1 cellular context compared by ENCODE assay signal in genomic region chr6:32195902-32196681, GRCh38.
TF ChIP-seq lines count a peak whose summit lies in the region.

No MANE protein-coding gene starts in this region.

TF ChIP-seq in HepG2, 621 proteins besides CTCF, POLR2A, EP300 and RAD21 (continued from another document and continues in another):
- TF ChIP-seq FOXO4 (CRISPR knock-in tag; conservative IDR thresholded peaks at IDR 0.05) = 0 out of 2 replicates have a peak, but pooled peaks have one; percentile 85
- peak; percentile 70; the same call in 1 of the 2 replicates for TF ChIP-seq ESRRA (CRISPR knock-in tag; IDR thresholded peaks at IDR 0.05; ENCODE audit: low read depth)
- TF ChIP-seq FOXA1 (IDR thresholded peaks at IDR 0.05) = no peak
- no peak for TF ChIP-seq FOXA1 (CRISPR knock-in tag; IDR thresholded peaks at IDR 0.05)
- TF ChIP-seq ZBTB2 (CRISPR knock-in tag; IDR thresholded peaks at IDR 0.05; ENCODE audit: low read depth) = peak; percentile 47
- no peak for TF ChIP-seq ZNF441 (CRISPR knock-in tag; IDR thresholded peaks at IDR 0.05; ENCODE audit: borderline replicate concordance)
- no peak for TF ChIP-seq MBNL3 (CRISPR knock-in tag; conservative IDR thresholded peaks at IDR 0.05)
- TF ChIP-seq ZNF878 (CRISPR knock-in tag; IDR thresholded peaks at IDR 0.05) = peak; percentile 91; the same call in 1 of the 2 replicates
- TF ChIP-seq RBAK (CRISPR knock-in tag; IDR thresholded peaks at IDR 0.05) = no peak
- no peak; the same call in 1 of the 2 replicates for TF ChIP-seq NCOR1 (IDR thresholded peaks at IDR 0.05; ENCODE audit: borderline replicate concordance, low read length)
- TF ChIP-seq PHB2 (IDR thresholded peaks at IDR 0.05; ENCODE audit: partially characterized antibody) = no peak
- TF ChIP-seq SMC3 (IDR thresholded peaks at IDR 0.05; ENCODE audit: low read length) = no peak
- no peak for TF ChIP-seq EHMT2 (IDR thresholded peaks at IDR 0.05; ENCODE audit: borderline replicate concordance, low read depth, low read length)
- 0 out of 2 replicates have a peak, but pooled peaks have one; percentile 4 for TF ChIP-seq FOSL1 (CRISPR knock-in tag; IDR thresholded peaks at IDR 0.05; ENCODE audit: borderline replicate concordance)
- no peak for TF ChIP-seq NR3C1 (CRISPR knock-in tag; IDR thresholded peaks at IDR 0.05)
- no peak for TF ChIP-seq DMTF1 (CRISPR knock-in tag; IDR thresholded peaks at IDR 0.05)
- peak; percentile 91 for TF ChIP-seq ZNF281 (CRISPR knock-in tag; IDR thresholded peaks at IDR 0.05; ENCODE audit: borderline replicate concordance)
- no peak; the same call in 1 of the 2 replicates for TF ChIP-seq CBFB (CRISPR knock-in tag; IDR thresholded peaks at IDR 0.05)
- TF ChIP-seq CEBPZ (IDR thresholded peaks at IDR 0.05; ENCODE audit: low read length) = no peak
- TF ChIP-seq ZNF605 (CRISPR knock-in tag; IDR thresholded peaks at IDR 0.05) = peak; percentile 95
- TF ChIP-seq ELF4 (CRISPR knock-in tag; IDR thresholded peaks at IDR 0.05; ENCODE audit: borderline replicate concordance) = no peak
- TF ChIP-seq SMAD1 (CRISPR knock-in tag; IDR thresholded peaks at IDR 0.05; ENCODE audit: borderline replicate concordance, low read depth) = 0 out of 2 replicates have a peak, but pooled peaks have one; percentile 11
- 0 out of 2 replicates have a peak, but pooled peaks have one; percentile 5 for TF ChIP-seq ZNF614 (CRISPR knock-in tag; IDR thresholded peaks at IDR 0.05; ENCODE audit: borderline replicate concordance)
- peak; percentile 34; the same call in 1 of the 2 replicates for TF ChIP-seq ZMYM3 (CRISPR knock-in tag; IDR thresholded peaks at IDR 0.05)
- peak; percentile 81; the same call in 1 of the 2 replicates for TF ChIP-seq STAT5B (CRISPR knock-in tag; IDR thresholded peaks at IDR 0.05)
- no peak; the same call in 1 of the 2 replicates for TF ChIP-seq ZC3H4 (CRISPR knock-in tag; IDR thresholded peaks at IDR 0.05; ENCODE audit: borderline replicate concordance)
- 0 out of 2 replicates have a peak, but pooled peaks have one; percentile 57 for TF ChIP-seq ZNF251 (CRISPR knock-in tag; IDR thresholded peaks at IDR 0.05)
- TF ChIP-seq ZNF660 (CRISPR knock-in tag; IDR thresholded peaks at IDR 0.05; ENCODE audit: borderline replicate concordance, low read depth) = no peak
- TF ChIP-seq KLF16 (CRISPR knock-in tag; IDR thresholded peaks at IDR 0.05) = peak in 1 of 2 experiments; percentile 73; a peak in 2 of 4 replicates
- no peak for TF ChIP-seq ETS1 (CRISPR knock-in tag; IDR thresholded peaks at IDR 0.05)
- peak; percentile 80; the same call in 1 of the 2 replicates for TF ChIP-seq BCL3 (CRISPR knock-in tag; IDR thresholded peaks at IDR 0.05)
- TF ChIP-seq FOSL2 (CRISPR knock-in tag; IDR thresholded peaks at IDR 0.05) = peak; percentile 34; the same call in 1 of the 2 replicates
- TF ChIP-seq SAFB2 (CRISPR knock-in tag; IDR thresholded peaks at IDR 0.05; ENCODE audit: borderline replicate concordance, low read depth) = peak; percentile 80; the same call in 1 of the 2 replicates
- TF ChIP-seq POLR2AphosphoS2 (IDR thresholded peaks at IDR 0.05; ENCODE audit: low read depth, low read length) = no peak
- TF ChIP-seq TERF1 (CRISPR knock-in tag; IDR thresholded peaks at IDR 0.05) = no peak
- TF ChIP-seq MED8 (CRISPR knock-in tag; IDR thresholded peaks at IDR 0.05; ENCODE audit: insufficient replicate concordance) = no peak
- no peak for TF ChIP-seq ZNF432 (CRISPR knock-in tag; IDR thresholded peaks at IDR 0.05; ENCODE audit: borderline replicate concordance)
- TF ChIP-seq TAF15 (IDR thresholded peaks at IDR 0.05; ENCODE audit: low read depth, low read length, poor library complexity, severe bottlenecking) = peak; percentile 62
- 0 out of 2 replicates have a peak, but pooled peaks have one; percentile 44 for TF ChIP-seq MIXL1 (CRISPR knock-in tag; IDR thresholded peaks at IDR 0.05)
- peak; percentile 97 for TF ChIP-seq ZHX1 (CRISPR knock-in tag; IDR thresholded peaks at IDR 0.05; ENCODE audit: low read depth)
- TF ChIP-seq MXD1 (CRISPR knock-in tag; IDR thresholded peaks at IDR 0.05) = peak; percentile 88; the same call in 1 of the 2 replicates
- TF ChIP-seq FOXC1 (CRISPR knock-in tag; IDR thresholded peaks at IDR 0.05; ENCODE audit: borderline replicate concordance) = peak; percentile 92
